9 cellular contexts compared by ENCODE assay signal in the genomic region with DNA sequence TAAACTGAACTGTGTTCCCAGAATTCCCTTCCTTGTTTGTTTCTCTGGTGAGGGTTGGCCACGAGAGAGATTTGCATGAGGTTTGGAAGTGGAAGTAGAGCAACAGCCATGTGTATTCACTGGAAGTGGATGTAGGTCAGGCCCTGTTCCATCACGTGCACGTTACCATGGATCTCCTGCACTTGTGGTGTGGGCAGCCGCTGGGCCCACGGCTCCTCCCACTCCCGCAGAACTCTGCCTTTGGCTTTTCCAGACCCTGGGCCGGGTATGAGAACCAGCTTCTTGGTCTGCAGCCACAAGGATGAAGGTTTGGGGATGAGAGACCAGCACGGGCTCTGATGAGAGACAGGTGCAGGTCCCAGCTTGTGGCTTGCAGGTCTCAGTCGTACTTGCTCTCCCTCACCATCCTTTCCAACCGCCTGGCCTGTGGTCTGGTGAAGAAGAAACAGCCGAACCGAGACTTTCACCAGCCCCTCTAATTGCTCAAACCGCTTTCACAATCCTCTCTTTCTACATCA.
DNase-seq lines count a peak whose midpoint lies in the region; ATAC-seq and TF ChIP-seq lines count a peak whose summit lies in the region.
"Had no signal": no experiment of that assay in that cellular context is flagged by ENCODE, and none has a peak within 500 bp of the region (broad histone marks: within the 10 kb centered on the region; RNA-seq: fewer than 3 reads in every experiment).

No MANE protein-coding gene starts in this region.

- H3K27me3 Mint-ChIP-seq in activated CD8-positive, alpha-beta memory T cell treated with anti-CD3 and anti-CD28 coated beads, Interleukin-2, amount 10 ng/mL, durations not matched to agents 7 days and 5 days = no peaks in the 10 kb centered on the region
- H3K27me3 Mint-ChIP-seq in activated naive CD4-positive, alpha-beta T cell treated with anti-CD3 and anti-CD28 coated beads, Interleukin-2, amount 10 ng/mL, durations not matched to agents 7 days and 5 days = no peaks in the 10 kb centered on the region

- H3K4me3 ChIP-seq in thyroid gland (replicated peaks in 1 of 3) = no peak overlapping the region

- H3K4me1 ChIP-seq in thyroid gland = peaks cover 8 to 21% of the 10 kb centered on the region in 2 donors

- H3K9me3 Mint-ChIP-seq in activated CD8-positive, alpha-beta memory T cell treated with anti-CD3 and anti-CD28 coated beads, Interleukin-2, amount 10 ng/mL, durations not matched to agents 7 days and 5 days (ENCODE audit: low read depth) = no peaks in the 10 kb centered on the region
- peaks cover 2% of the 10 kb centered on the region for H3K9me3 Mint-ChIP-seq in activated naive CD4-positive, alpha-beta T cell treated with anti-CD3 and anti-CD28 coated beads, Interleukin-2, amount 10 ng/mL, durations not matched to agents 7 days and 5 days

- no peaks in the 10 kb centered on the region for H3K27me3 ChIP-seq in thyroid gland

- DNase-seq in activated CD8-positive, alpha-beta memory T cell treated with anti-CD3 and anti-CD28 coated beads, Interleukin-2, amount 10 ng/mL, durations not matched to agents 7 days and 5 days = peak; percentile 58
- no peak for DNase-seq in activated CD8-positive, alpha-beta memory T cell treated with anti-CD3 and anti-CD28 coated beads, Interleukin-2, amount 50 U/mL, for 4 hours
- DNase-seq in activated naive CD4-positive, alpha-beta T cell treated with anti-CD3 and anti-CD28 coated beads, Interleukin-2, amount 10 ng/mL, durations not matched to agents 7 days and 5 days = peak; percentile 46
- DNase-seq in medulla oblongata (ENCODE audit: extremely low spot score) (peak; percentile 61), thyroid gland (peak; percentile 43 to 51), NCI-H2196 treated with DMSO at 0.1 percent for 48 hours (lab: John Stamatoyannopoulos, UW; ENCODE audit: unreplicated experiment) (no peak)
- DNase-seq: left cardiac atrium had no signal

- ATAC-seq in activated CD8-positive, alpha-beta memory T cell treated with anti-CD3 and anti-CD28 coated beads, Interleukin-2, amount 10 ng/mL, durations not matched to agents 7 days and 5 days = peak; percentile 40
- ATAC-seq in GM21526 (IDR thresholded peaks at IDR 0.05; ENCODE audit: low FRiP score, unreplicated experiment) (no peak), GM21529 (IDR thresholded peaks at IDR 0.05; ENCODE audit: unreplicated experiment) (no peak)

- H3K36me3 Mint-ChIP-seq in activated CD8-positive, alpha-beta memory T cell treated with anti-CD3 and anti-CD28 coated beads, Interleukin-2, amount 10 ng/mL, durations not matched to agents 7 days and 5 days = peaks cover 53% of the 10 kb centered on the region
- peaks cover 53% of the 10 kb centered on the region for H3K36me3 Mint-ChIP-seq in activated naive CD4-positive, alpha-beta T cell treated with anti-CD3 and anti-CD28 coated beads, Interleukin-2, amount 10 ng/mL, durations not matched to agents 7 days and 5 days

- peak overlapping the region; percentile 45 to 72 (median 62) for H3K27ac ChIP-seq in thyroid gland

- 74 to 83% methylated on average over 12 to 13 of the region's 13 CpGs for WGBS in thyroid gland, 2 donors

- H3K4me3 Mint-ChIP-seq in activated CD8-positive, alpha-beta memory T cell treated with anti-CD3 and anti-CD28 coated beads, Interleukin-2, amount 10 ng/mL, durations not matched to agents 7 days and 5 days = no peak overlapping the region
- H3K4me3 Mint-ChIP-seq in activated naive CD4-positive, alpha-beta T cell treated with anti-CD3 and anti-CD28 coated beads, Interleukin-2, amount 10 ng/mL, durations not matched to agents 7 days and 5 days = no peak overlapping the region

- CTCF ChIA-PET in activated CD8-positive, alpha-beta memory T cell treated with anti-CD3 and anti-CD28 coated beads, Interleukin-2, amount 10 ng/mL, durations not matched to agents 7 days and 5 days (lab: Charles Lee) = interaction anchor here (1.5 to 2.8 kb wide), 3 partner anchors 9 to 90 kb away, joined by 4 to 12 read pairs (median 4); no protein-coding TSS in a partner anchor
- CTCF ChIA-PET in activated naive CD4-positive, alpha-beta T cell treated with anti-CD3 and anti-CD28 coated beads, Interleukin-2, amount 10 ng/mL, durations not matched to agents 7 days and 5 days (lab: Charles Lee) = interaction anchor here (2.3 to 3.1 kb wide), 3 partner anchors 7 to 36 kb away, joined by 9 to 18 read pairs (median 14); no protein-coding TSS in a partner anchor

- H3K36me3 ChIP-seq in thyroid gland = no peaks in the 10 kb centered on the region

- intact Hi-C loops in thyroid gland (cut with DNase I) = no loop called here

- TF ChIP-seq CTCF in thyroid gland (IDR thresholded peaks at IDR 0.05) = no peak

- peak overlapping the region; percentile 81 for H3K27ac Mint-ChIP-seq in activated CD8-positive, alpha-beta memory T cell treated with anti-CD3 and anti-CD28 coated beads, Interleukin-2, amount 10 ng/mL, durations not matched to agents 7 days and 5 days
- peak overlapping the region; percentile 77 for H3K27ac Mint-ChIP-seq in activated naive CD4-positive, alpha-beta T cell treated with anti-CD3 and anti-CD28 coated beads, Interleukin-2, amount 10 ng/mL, durations not matched to agents 7 days and 5 days

- TF ChIP-seq POLR2A in thyroid gland (IDR thresholded peaks at IDR 0.05) = no peak

- no peaks in the 10 kb centered on the region for H3K9me3 ChIP-seq in thyroid gland

- H3K4me1 Mint-ChIP-seq in activated CD8-positive, alpha-beta memory T cell treated with anti-CD3 and anti-CD28 coated beads, Interleukin-2, amount 10 ng/mL, durations not matched to agents 7 days and 5 days = peaks cover 80% of the 10 kb centered on the region
- H3K4me1 Mint-ChIP-seq in activated naive CD4-positive, alpha-beta T cell treated with anti-CD3 and anti-CD28 coated beads, Interleukin-2, amount 10 ng/mL, durations not matched to agents 7 days and 5 days = peaks cover 66% of the 10 kb centered on the region

Comparison
In these comparisons a context has a peak if more than half of its experiments do, and no peak if none do; other contexts are left out.
1. DNase-seq: peak in activated CD8-positive, alpha-beta memory T cell treated with anti-CD3 and anti-CD28 coated beads, Interleukin-2, amount 10 ng/mL, durations not matched to agents 7 days and 5 days (single experiment), activated naive CD4-positive, alpha-beta T cell treated with anti-CD3 and anti-CD28 coated beads, Interleukin-2, amount 10 ng/mL, durations not matched to agents 7 days and 5 days (single experiment), medulla oblongata (single experiment) and thyroid gland (2 of 2); none in activated CD8-positive, alpha-beta memory T cell treated with anti-CD3 and anti-CD28 coated beads, Interleukin-2, amount 50 U/mL, for 4 hours (single experiment) and NCI-H2196 treated with DMSO at 0.1 percent for 48 hours (single experiment).